ENCODE assay signal across 16 cellular contexts in the genomic region with DNA sequence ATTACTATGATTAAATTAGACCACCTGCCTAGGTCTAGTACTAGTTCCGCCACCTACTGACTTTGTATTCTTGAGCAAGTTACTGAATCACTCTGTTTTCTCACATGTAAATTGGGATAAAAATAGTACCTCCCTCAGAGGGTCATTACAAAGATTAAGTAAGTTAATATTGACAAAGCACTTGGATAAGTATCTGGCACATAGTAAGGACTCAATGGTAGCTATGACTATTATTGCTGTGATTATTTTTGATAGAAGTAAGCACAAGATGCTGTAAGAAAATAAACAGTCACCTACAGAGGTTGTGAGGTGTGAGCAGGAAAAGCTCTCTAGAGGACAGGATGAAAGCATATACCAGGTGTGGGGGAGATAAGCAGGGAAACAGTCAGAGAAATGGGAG.
DNase-seq lines count a peak whose midpoint lies in the region; ATAC-seq, FAIRE-seq and TF ChIP-seq lines count a peak whose summit lies in the region.
"Had no signal": no experiment of that assay in that cellular context is flagged by ENCODE, and none has a peak within 500 bp of the region (broad histone marks: within the 10 kb centered on the region; RNA-seq: fewer than 3 reads in every experiment).

No MANE protein-coding gene starts in this region.

- FAIRE-seq in H54 (lab: Jason Lieb, UNC), result peak; percentile 30
- FAIRE-seq: GM12892, GM19239 had no signal

- CTCF ChIA-PET in A673 (lab: Charles Lee), result no interaction called here

- H3K9me3 ChIP-seq in A673 (ENCODE audit: low read depth, low read length, poor library complexity, severe bottlenecking) (peaks cover 4% of the 10 kb centered on the region), left lung (peaks cover 0 to 4% of the 10 kb centered on the region in 2 donors), upper lobe of right lung (no peaks in the 10 kb centered on the region)
- H3K9me3 ChIP-seq: BE2C had no signal

- H3K27ac ChIP-seq in A673 (ENCODE audit: low read depth, low read length, poor library complexity, severe bottlenecking) (peak overlapping the region; percentile 51), left lung (no peak overlapping the region), upper lobe of right lung (no peak overlapping the region), coronary artery (no peak overlapping the region)
- H3K27ac ChIP-seq: C4-2B had no signal

- TF ChIP-seq POLR2A in H54 (IDR thresholded peaks at IDR 0.05; ENCODE audit: low read depth, low read length), result no peak

- DNase-seq in A673 (ENCODE audit: low spot score) (no peak), H54 (ENCODE audit: insufficient read length, low spot score) (no peak), left lung (no peak), upper lobe of right lung (no peak), coronary artery (ENCODE audit: low spot score) (no peak), head of caudate nucleus (no peak)
- DNase-seq in stimulated activated CD4-positive, alpha-beta T cell treated with anti-CD3 and anti-CD28 coated beads, Interleukin-12 subunit alpha, Interleukin-12 subunit beta, amount 100 ng/mL, for 4 hours, result no peak
- DNase-seq: BE2C; CD4-positive, alpha-beta memory T cell; DND-41; GDM1; H7; KBM-7 had no signal

- BruUV-seq in A673 (replicated peaks; lab: Mats Ljungman, UMichigan), result no TSS peak

- H3K27me3 ChIP-seq in A673 (replicated peaks; ENCODE audit: insufficient read depth, low read depth, low read length, poor library complexity) (no peaks in the 10 kb centered on the region), left lung (no peaks in the 10 kb centered on the region), upper lobe of right lung (no peaks in the 10 kb centered on the region)
- H3K27me3 ChIP-seq: BE2C had no signal

- no peak for TF ChIP-seq CTCF in A673 (conservative IDR thresholded peaks at IDR 0.05; ENCODE audit: low read depth, low read length)
- no peak for TF ChIP-seq CTCF in left lung (IDR thresholded peaks at IDR 0.05)
- TF ChIP-seq CTCF in upper lobe of right lung (IDR thresholded peaks at IDR 0.05), result no peak
- no peak for TF ChIP-seq CTCF in coronary artery (IDR thresholded peaks at IDR 0.05)

- POLR2A ChIA-PET in A673 (lab: Charles Lee; ENCODE audit: low non-redundant PET), result no interaction called here

- H3K36me3 ChIP-seq in A673 (ENCODE audit: insufficient read depth, low read length, poor library complexity, severe bottlenecking) (no peaks in the 10 kb centered on the region), left lung (no peaks in the 10 kb centered on the region), upper lobe of right lung (no peaks in the 10 kb centered on the region)
- H3K36me3 ChIP-seq: BE2C had no signal

- intact Hi-C loops in A673 (cut with micrococcal nuclease; ENCODE audit: unreplicated experiment) (loop anchor here (5.0 kb wide), 1 partner anchor 383 kb away; no protein-coding TSS in a partner anchor), left lung (cut with DNase I) (no loop called here), upper lobe of right lung (cut with DNase I) (no loop called here), head of caudate nucleus (cut with DNase I) (no loop called here)

- H3K4me3 ChIP-seq in A673 (ENCODE audit: low read depth, low read length, poor library complexity, severe bottlenecking) (no peak overlapping the region), left lung (no peak overlapping the region), upper lobe of right lung (no peak overlapping the region), coronary artery (no peak overlapping the region)

- H3K4me1 ChIP-seq in A673 (ENCODE audit: insufficient read depth, low read length, poor library complexity, severe bottlenecking) (peaks cover 47% of the 10 kb centered on the region), left lung (peaks cover 0 to 9% of the 10 kb centered on the region in 2 donors), upper lobe of right lung (no peaks in the 10 kb centered on the region)
- H3K4me1 ChIP-seq: BE2C had no signal

- ATAC-seq in left lung (peak; percentile 91), upper lobe of right lung (peak; percentile 75)
